ENCODE assay signal across 19 cellular contexts in genomic region chr10:2676455-2676854, GRCh38.
DNase-seq lines count a peak whose midpoint lies in the region; ATAC-seq, FAIRE-seq and TF ChIP-seq lines count a peak whose summit lies in the region.
"Had no signal": no experiment of that assay in that cellular context is flagged by ENCODE, and none has a peak within 500 bp of the region (broad histone marks: within the 10 kb centered on the region; RNA-seq: fewer than 3 reads in every experiment).

No MANE protein-coding gene starts in this region.

- no peak for TF ChIP-seq RAD21 in A549 (conservative IDR thresholded peaks at IDR 0.05 in 1 of 2, IDR thresholded peaks at IDR 0.05 in 1 of 2)
- TF ChIP-seq RAD21 in IMR-90 (IDR thresholded peaks at IDR 0.05; ENCODE audit: low read length) = no peak
- TF ChIP-seq RAD21 in H1 (IDR thresholded peaks at IDR 0.05 in 1 of 2, conservative IDR thresholded peaks at IDR 0.05 in 1 of 2; ENCODE audit: low read depth in 2 of 2, low read length in 2 of 2) = no peak

- H3K27me3 ChIP-seq in IMR-90 (ENCODE audit: control insufficient read depth, insufficient read depth, low read length) = no peaks in the 10 kb centered on the region
- no peaks in the 10 kb centered on the region; a peak in 1 of 7 replicates for H3K27me3 ChIP-seq in H1 (replicated peaks in 1 of 4; ENCODE audit: control insufficient read depth in 3 of 4, extremely low read depth in 1 of 4, insufficient read depth in 3 of 4, low read length in 3 of 4)
- H3K27me3 ChIP-seq: BLaER1 treated with 17β-estradiol and CSF1 and Interleukin-3, amounts not matched to agents 10 nM and 100 nM had no signal

- H2BK20ac ChIP-seq in IMR-90 (ENCODE audit: low read depth, low read length) = no peak overlapping the region
- no peak overlapping the region for H2BK20ac ChIP-seq in H1 (ENCODE audit: low read length)

- no peak overlapping the region for H2BK5ac ChIP-seq in IMR-90 (ENCODE audit: low read depth, low read length, poor library complexity, severe bottlenecking)
- H2BK5ac ChIP-seq in H1 (ENCODE audit: low read depth, low read length) = no peak overlapping the region

- dilution Hi-C loops in IMR-90 (cut with HindIII; ENCODE audit: low sequenced_read_pairs, unreplicated experiment) = no loop called here

- no peaks in the 10 kb centered on the region for H3K9me3 ChIP-seq in A549
- H3K9me3 ChIP-seq in IMR-90 (ENCODE audit: control insufficient read depth, insufficient read depth, low read length) = peaks cover 40% of the 10 kb centered on the region
- H3K9me3 ChIP-seq in H1 (ENCODE audit: insufficient read depth in 2 of 2, low read depth in 1 of 2, low read length in 1 of 2) = no peaks in the 10 kb centered on the region
- H3K9me3 ChIP-seq: BLaER1 treated with 17β-estradiol and CSF1 and Interleukin-3, amounts not matched to agents 10 nM and 100 nM; Caco-2 had no signal

- H3K14ac ChIP-seq in IMR-90 (replicated peaks; ENCODE audit: low read depth, low read length) = no peak overlapping the region
- H3K14ac ChIP-seq in H1 (ENCODE audit: insufficient read length) = no peak overlapping the region

- H4K5ac ChIP-seq in IMR-90 (ENCODE audit: low read depth, low read length) = no peak overlapping the region
- no peak overlapping the region for H4K5ac ChIP-seq in H1 (ENCODE audit: insufficient read length, low read depth, low read length)

- H3K4ac ChIP-seq in IMR-90 (ENCODE audit: low read depth, low read length) (no peak overlapping the region), H1 (replicated peaks; ENCODE audit: insufficient read length, low read depth, low read length) (no peak overlapping the region)

- H3K4me3 ChIP-seq in A549 = no peak overlapping the region
- H3K4me3 ChIP-seq in IMR-90 (ENCODE audit: insufficient read depth, low read depth, low read length) = no peak overlapping the region
- no peak overlapping the region for H3K4me3 ChIP-seq in H1 (ENCODE audit: extremely low read depth in 1 of 4, insufficient read depth in 2 of 4, low read depth in 3 of 4, low read length in 4 of 4)
- H3K4me3 ChIP-seq: BLaER1 treated with 17β-estradiol and CSF1 and Interleukin-3, amounts not matched to agents 10 nM and 100 nM had no signal

- DNase-seq in A549 (ENCODE audit: low read depth in 1 of 2, low spot score in 1 of 2) (no peak), IMR-90 (no peak), H1 (ENCODE audit: low read depth in 1 of 2, low spot score in 2 of 2) (no peak)
- DNase-seq: 8988T; AML-193; Caco-2; Calu3; CD4-positive, alpha-beta T cell; CD8-positive, alpha-beta T cell; DMS79 treated with DMSO at 0.1 percent for 48 hours; GF-D8 had no signal

- H4K8ac ChIP-seq in IMR-90 (ENCODE audit: low read depth in 2 of 2, low read length in 2 of 2) (no peak overlapping the region), H1 (ENCODE audit: extremely low read depth, insufficient read depth, low read length) (no peak overlapping the region)

- H3K18ac ChIP-seq in IMR-90 (ENCODE audit: low read depth, low read length) = no peak overlapping the region
- no peak overlapping the region for H3K18ac ChIP-seq in H1 (ENCODE audit: extremely low read depth, low read length)

- TF ChIP-seq EP300 in A549 (IDR thresholded peaks at IDR 0.05) = no peak
- TF ChIP-seq EP300 in H1 (IDR thresholded peaks at IDR 0.05; ENCODE audit: borderline replicate concordance in 1 of 2, low read depth in 2 of 2, low read length in 2 of 2) = no peak

- ATAC-seq in A549 = no peak
- no peak for ATAC-seq in IMR-90 (ENCODE audit: low read depth)
- no peak for ATAC-seq in GM18511 (IDR thresholded peaks at IDR 0.05; ENCODE audit: unreplicated experiment)
- no peak for ATAC-seq in GM21381 (IDR thresholded peaks at IDR 0.05; ENCODE audit: unreplicated experiment)
- ATAC-seq: CD8-positive, alpha-beta T cell had no signal

- no peaks in the 10 kb centered on the region for H3K4me1 ChIP-seq in A549
- H3K4me1 ChIP-seq in IMR-90 (ENCODE audit: control insufficient read depth, insufficient read depth, low read length) = no peaks in the 10 kb centered on the region
- H3K4me1 ChIP-seq in H1 (replicated peaks in 1 of 4; ENCODE audit: control insufficient read depth in 3 of 4, insufficient read depth in 4 of 4, low read length in 3 of 4) = no peaks in the 10 kb centered on the region
- H3K4me1 ChIP-seq: BLaER1 treated with 17β-estradiol and CSF1 and Interleukin-3, amounts not matched to agents 10 nM and 100 nM; Caco-2 had no signal

- in situ Hi-C loops in IMR-90 (cut with MboI; ENCODE audit: low sequenced_read_pairs) = no loop called here

- intact Hi-C loops in IMR-90 (cut with micrococcal nuclease) = no loop called here

- H3K23ac ChIP-seq in IMR-90 (ENCODE audit: low read depth, low read length) = no peak overlapping the region
- no peak overlapping the region for H3K23ac ChIP-seq in H1 (ENCODE audit: insufficient read length)

- no TSS peak for BruUV-seq in IMR-90 (replicated peaks; lab: Mats Ljungman, UMichigan)

- H3K9ac ChIP-seq in IMR-90 (ENCODE audit: low read depth, low read length) (no peak overlapping the region), H1 (replicated peaks in 1 of 4; ENCODE audit: extremely low read depth in 1 of 4, low read depth in 3 of 4, low read length in 3 of 4) (no peak overlapping the region)
- H3K9ac ChIP-seq: BLaER1 treated with 17β-estradiol and CSF1 and Interleukin-3, amounts not matched to agents 10 nM and 100 nM had no signal

- H4K20me1 ChIP-seq in IMR-90 (ENCODE audit: insufficient read depth, low read length) = no peaks in the 10 kb centered on the region
- H4K20me1 ChIP-seq in H1 (replicated peaks in 1 of 2; ENCODE audit: control insufficient read depth in 1 of 2, insufficient read depth in 2 of 2, low read length in 2 of 2) = no peaks in the 10 kb centered on the region
- H4K20me1 ChIP-seq: BLaER1 treated with 17β-estradiol and CSF1 and Interleukin-3, amounts not matched to agents 10 nM and 100 nM had no signal

- TF ChIP-seq POLR2A in A549 (IDR thresholded peaks at IDR 0.05; ENCODE audit: low read length) = no peak
- TF ChIP-seq POLR2A in IMR-90 (IDR thresholded peaks at IDR 0.05; ENCODE audit: low read depth, low read length) = no peak
- TF ChIP-seq POLR2A in H1 (IDR thresholded peaks at IDR 0.05; ENCODE audit: control extremely low read depth in 1 of 2, low read depth in 2 of 2, low read length in 2 of 2) = no peak

- H3K23me2 ChIP-seq in H1 (ENCODE audit: low read depth, low read length) = no peaks in the 10 kb centered on the region

- CTCF ChIA-PET in A549 (lab: Yijun Ruan, JAX) (interaction anchor here (0.7 kb wide), 1 partner anchor 162 kb away, joined by 3 read pairs; no protein-coding TSS in a partner anchor), IMR-90 (lab: Yijun Ruan, JAX) (no interaction called here), H1 (lab: Charles Lee; ENCODE audit: partially characterized antibody) (interaction anchor here (0.7 kb wide), 1 partner anchor 73 kb away, joined by 3 read pairs; no protein-coding TSS in a partner anchor)

- no peak overlapping the region for H3K56ac ChIP-seq in IMR-90 (ENCODE audit: extremely low read depth, insufficient read depth, low read length)
- H3K56ac ChIP-seq in H1 (replicated peaks; ENCODE audit: insufficient read length, low read depth, low read length) = no peak overlapping the region

- no peak overlapping the region for H2BK12ac ChIP-seq in H1 (ENCODE audit: low read depth, low read length)

- 8% methylated on average over 1 of the region's 1 CpG for WGBS in A549 (ENCODE audit: missing lambda C conversion rate)
- no CpG with 5 or more reads among the region's 1 CpG for WGBS in IMR-90 (ENCODE audit: extremely low coverage in 2 of 2, insufficient read length in 1 of 2), 2 experiments
- 83% methylated on average over 1 of the region's 1 CpG; no CpG with 5 or more reads in 1 of the 2 experiments for WGBS in H1 (ENCODE audit: extremely low coverage in 1 of 2, insufficient coverage in 1 of 2, insufficient read length in 1 of 2, insufficient replicate concordance in 2 of 2, low coverage in 1 of 2, low lambda C conversion rate in 2 of 2, missing lambda C conversion rate in 1 of 2), 2 experiments

- H2BK15ac ChIP-seq in IMR-90 (ENCODE audit: low read depth, low read length) (no peak overlapping the region), H1 (ENCODE audit: low read length) (no peak overlapping the region)

- H2BK120ac ChIP-seq in IMR-90 (ENCODE audit: low read depth, low read length) (no peak overlapping the region), H1 (replicated peaks; ENCODE audit: low read depth, low read length) (no peak overlapping the region)

- H3K36me3 ChIP-seq in IMR-90 (ENCODE audit: control insufficient read depth, insufficient read depth, low read length) (no peaks in the 10 kb centered on the region), H1 (ENCODE audit: control insufficient read depth in 2 of 4, insufficient read depth in 4 of 4, low read length in 3 of 4) (no peaks in the 10 kb centered on the region)
- H3K36me3 ChIP-seq: BLaER1 treated with 17β-estradiol and CSF1 and Interleukin-3, amounts not matched to agents 10 nM and 100 nM had no signal

- TF ChIP-seq CTCF in A549 (IDR thresholded peaks at IDR 0.05) (no peak), IMR-90 (conservative IDR thresholded peaks at IDR 0.05; ENCODE audit: low read depth, low read length) (no peak), H1 (IDR thresholded peaks at IDR 0.05; ENCODE audit: control extremely low read depth in 1 of 3, insufficient read depth in 1 of 3, low read depth in 1 of 3, low read length in 3 of 3) (no peak)

- no peaks in the 10 kb centered on the region for H3K79me2 ChIP-seq in H1 (ENCODE audit: control insufficient read depth in 1 of 2, insufficient read depth in 2 of 2, low read length in 2 of 2)

- H3K79me1 ChIP-seq in IMR-90 (ENCODE audit: low read depth in 1 of 2, low read length in 2 of 2) (no peaks in the 10 kb centered on the region), H1 (ENCODE audit: low read depth, low read length) (no peaks in the 10 kb centered on the region)

- POLR2A ChIA-PET in A549 (lab: Yijun Ruan, JAX) (no interaction called here), IMR-90 (lab: Charles Lee; ENCODE audit: unreplicated experiment) (no interaction called here), H1 (lab: Charles Lee; ENCODE audit: partially characterized antibody) (no interaction called here)

- no peak for FAIRE-seq in A549 (lab: Jason Lieb, UNC)
- no peak for FAIRE-seq in H1 (lab: Jason Lieb, UNC)
- FAIRE-seq: A204.1, D721Med, G401.6, GM12891 had no signal

- no peak overlapping the region for H2AK9ac ChIP-seq in IMR-90 (replicated peaks; ENCODE audit: low read depth, low read length, poor library complexity)

- H2AK5ac ChIP-seq in IMR-90 (ENCODE audit: low read depth, low read length) = no peak overlapping the region
- H2AK5ac ChIP-seq in H1 (ENCODE audit: low read depth, low read length) = no peak overlapping the region

- H3K27ac ChIP-seq in A549 (no peak overlapping the region), IMR-90 (ENCODE audit: insufficient read depth, low read length) (no peak overlapping the region), H1 (ENCODE audit: low read depth, low read length) (no peak overlapping the region)
- H3K27ac ChIP-seq: BLaER1 treated with 17β-estradiol and CSF1 and Interleukin-3, amounts not matched to agents 10 nM and 100 nM; C4-2B had no signal

- no peak overlapping the region for H2AFZ ChIP-seq in IMR-90 (replicated peaks; ENCODE audit: low read length, poor library complexity)
- H2AFZ ChIP-seq in H1 (ENCODE audit: low read length) = no peak overlapping the region

- H4K91ac ChIP-seq in IMR-90 (ENCODE audit: insufficient read depth, low read depth, low read length) (no peak overlapping the region), H1 (replicated peaks; ENCODE audit: insufficient read length, low read length) (no peak overlapping the region)

- H3K9me1 ChIP-seq in IMR-90 (ENCODE audit: insufficient read depth, low read length) = no peaks in the 10 kb centered on the region

- no peak overlapping the region for H3K4me2 ChIP-seq in A549
- H3K4me2 ChIP-seq in IMR-90 (ENCODE audit: low read depth, low read length) = no peak overlapping the region
- H3K4me2 ChIP-seq in H1 (ENCODE audit: insufficient read depth in 1 of 2, low read depth in 2 of 2, low read length in 2 of 2) = no peak overlapping the region
- H3K4me2 ChIP-seq: BLaER1 treated with 17β-estradiol and CSF1 and Interleukin-3, amounts not matched to agents 10 nM and 100 nM had no signal

Comparison
In these comparisons a context has a peak if more than half of its experiments do, and no peak if none do; other contexts are left out.
1. Of the 18 proteins assayed by ChIP-seq in both H1 and A549: peak only in H1: none; only in A549: none; in both: MAFK; in neither: 17.